ENCODE assay signal across 18 cellular contexts in genomic region chr11:13012037-13012693, GRCh38. TPM values are rescaled to one million over a fixed set of nuclear protein-coding genes. Genes with fewer than 3 reads are reported as not detected.
DNase-seq lines count a peak whose midpoint lies in the region; ATAC-seq, FAIRE-seq and TF ChIP-seq lines count a peak whose summit lies in the region.
"Had no signal": no experiment of that assay in that cellular context is flagged by ENCODE, and none has a peak within 500 bp of the region (broad histone marks: within the 10 kb centered on the region; RNA-seq: fewer than 3 reads in every experiment).

No MANE protein-coding gene starts in this region.

- H3K4me3 Mint-ChIP-seq in Calu3 (ENCODE audit: low read depth, unreplicated experiment) = peak overlapping the region; percentile 83
- H3K4me3 Mint-ChIP-seq: activated CD4-positive, alpha-beta T cell treated with anti-CD3 and anti-CD28 coated beads, Interleukin-2, amount 10 ng/mL, durations not matched to agents 7 days and 5 days; effector memory CD8-positive, alpha-beta T cell; T-helper 1 cell treated with Interleukin-12 subunit alpha and Interleukin-12 subunit beta and Interleukin-4 antibody, amounts not matched to agents 30 μg/mL and 1 μg/mL, for 36 hours had no signal

- DNase-seq in Calu3 (peak; percentile 36), NCI-H748 treated with DMSO at 0.1 percent for 48 hours (lab: John Stamatoyannopoulos, UW) (peak; percentile 10), glomerular visceral epithelial cell (ENCODE audit: extremely low spot score) (peak; percentile 22), pancreas (peak; percentile 27 to 71 (median 40)), NCI-H524 (lab: John Stamatoyannopoulos, UW) (no peak), NCI-H526 treated with DMSO at 0.1 percent for 48 hours (lab: John Stamatoyannopoulos, UW) (no peak)
- DNase-seq: activated CD4-positive, alpha-beta T cell treated with anti-CD3 and anti-CD28 coated beads, Interleukin-2, amount 10 ng/mL, durations not matched to agents 7 days and 5 days; anterior cingulate cortex; effector memory CD8-positive, alpha-beta T cell; MG63 had no signal

- H3K27ac Mint-ChIP-seq in Calu3 (ENCODE audit: unreplicated experiment) = peak overlapping the region; percentile 26
- H3K27ac Mint-ChIP-seq: activated CD4-positive, alpha-beta T cell treated with anti-CD3 and anti-CD28 coated beads, Interleukin-2, amount 10 ng/mL, durations not matched to agents 7 days and 5 days; effector memory CD8-positive, alpha-beta T cell; T-helper 1 cell treated with Interleukin-12 subunit alpha and Interleukin-12 subunit beta and Interleukin-4 antibody, amounts not matched to agents 30 μg/mL and 1 μg/mL, for 36 hours had no signal

- H3K4me3 ChIP-seq in pancreas = no peak overlapping the region
- H3K4me3 ChIP-seq: lung, MG63 had no signal

- H3K36me3 ChIP-seq in pancreas = no peaks in the 10 kb centered on the region
- H3K36me3 ChIP-seq: MG63, vagina had no signal

- no peaks in the 10 kb centered on the region for H3K27me3 Mint-ChIP-seq in Calu3 (ENCODE audit: unreplicated experiment)

- peaks cover 69% of the 10 kb centered on the region for H3K4me1 Mint-ChIP-seq in Calu3 (ENCODE audit: low read depth, unreplicated experiment)

- H3K9me3 Mint-ChIP-seq in Calu3 (ENCODE audit: low read depth, unreplicated experiment) = no peaks in the 10 kb centered on the region
- H3K9me3 Mint-ChIP-seq: activated CD4-positive, alpha-beta T cell treated with anti-CD3 and anti-CD28 coated beads, Interleukin-2, amount 10 ng/mL, durations not matched to agents 7 days and 5 days; effector memory CD8-positive, alpha-beta T cell; T-helper 1 cell treated with Interleukin-12 subunit alpha and Interleukin-12 subunit beta and Interleukin-4 antibody, amounts not matched to agents 30 μg/mL and 1 μg/mL, for 36 hours had no signal

- CTCF ChIA-PET in Calu3 (lab: Charles Lee) = interaction anchor here (0.9 to 1.7 kb wide), 4 partner anchors 11 to 134 kb away, joined by 3 to 4 read pairs (median 3); no protein-coding TSS in a partner anchor

- peaks cover 21 to 33% (median 28%) of the 10 kb centered on the region in 3 donors for H3K4me1 ChIP-seq in pancreas

- H3K36me3 Mint-ChIP-seq in Calu3 (ENCODE audit: insufficient read depth, unreplicated experiment) = peaks cover 46% of the 10 kb centered on the region

- no peak for FAIRE-seq in pancreas (lab: Jason Lieb, UNC)
- FAIRE-seq: H54 had no signal

- intact Hi-C loops in Calu3 (cut with micrococcal nuclease; ENCODE audit: unreplicated experiment) (loop anchor here (5.0 to 10.0 kb wide), 2 partner anchors 45 to 173 kb away; no protein-coding TSS in a partner anchor), pancreas (cut with DNase I) (loop anchor here in 1 of 3 donors (10.0 kb wide), 1 partner anchor 63 kb away; no protein-coding TSS in a partner anchor)

- H3K27ac ChIP-seq in pancreas = peak overlapping the region in 2 of 4 donors; percentile 23 to 65
- H3K27ac ChIP-seq: vagina had no signal

- H3K9me3 ChIP-seq in pancreas = peaks cover 0 to 5% (median 0%) of the 10 kb centered on the region in 4 donors
- H3K9me3 ChIP-seq: MG63, vagina had no signal

- ATAC-seq in pancreas (peak; percentile 22 to 56 (median 49)), HG03442 (IDR thresholded peaks at IDR 0.05; ENCODE audit: unreplicated experiment) (no peak), GM21576 (IDR thresholded peaks at IDR 0.05; ENCODE audit: unreplicated experiment) (no peak)
- ATAC-seq: effector memory CD8-positive, alpha-beta T cell; Panc1 had no signal

- H3K27me3 ChIP-seq in pancreas = peaks cover 0 to 8% (median 2%) of the 10 kb centered on the region in 4 donors

- TF ChIP-seq CTCF in Calu3 (IDR thresholded peaks at IDR 0.05; ENCODE audit: unreplicated experiment) (no peak), pancreas (IDR thresholded peaks at IDR 0.05) (no peak)

- no TSS peak for BruUV-seq in Calu3 (replicated peaks; lab: Mats Ljungman, UMichigan)

- WGBS in pancreas, 2 donors = 9 to 11% methylated on average over 9 of the region's 9 CpGs

RNA-seq across cellular contexts. Expression of gene RASSF10, which starts 3.0 kb away (rescaled TPM):
- 8.7 and 10.0 TPM in 2 replicates for total RNA-seq in Calu3 (2022)
- total RNA-seq in pancreas = under 1 TPM in 2 of 6 donors, not detected in 4; 0.06 to 0.41 TPM
- under 1 TPM; 0.11 to 0.40 TPM for polyA plus RNA-seq in pancreas
- total RNA-seq: activated CD4-positive, alpha-beta T cell treated with anti-CD3 and anti-CD28 coated beads, Interleukin-2, amount 10 ng/mL, durations not matched to agents 7 days and 5 days; osteocyte had no signal

Comparison
In these comparisons a context has a peak if more than half of its experiments do, and no peak if none do; other contexts are left out.
1. DNase-seq: peak in Calu3 (single experiment), NCI-H748 treated with DMSO at 0.1 percent for 48 hours (single experiment), glomerular visceral epithelial cell (single experiment) and pancreas (6 of 6); none in NCI-H524 (0 of 2) and NCI-H526 treated with DMSO at 0.1 percent for 48 hours (single experiment).
2. ATAC-seq: peak in pancreas (4 of 4); none in HG03442 (single experiment) and GM21576 (single experiment).